24 cellular contexts compared by ENCODE assay signal in genomic region chrX:103431316-103431715, GRCh38. TPM values are rescaled to one million over a fixed set of nuclear protein-coding genes. Genes with fewer than 3 reads are reported as not detected.
DNase-seq lines count a peak whose midpoint lies in the region; ATAC-seq, FAIRE-seq and TF ChIP-seq lines count a peak whose summit lies in the region.
"Had no signal": no experiment of that assay in that cellular context is flagged by ENCODE, and none has a peak within 500 bp of the region (broad histone marks: within the 10 kb centered on the region; RNA-seq: fewer than 3 reads in every experiment).

No MANE protein-coding gene starts in this region.

- no peak overlapping the region for H3K4me3 ChIP-seq in AG04450 (ENCODE audit: low read depth, low read length)
- no peak overlapping the region for H3K4me3 ChIP-seq in fibroblast of villous mesenchyme (ENCODE audit: low read depth, low read length)
- no peak overlapping the region for H3K4me3 ChIP-seq in esophagus squamous epithelium
- H3K4me3 ChIP-seq in HepG2 (replicated peaks in 1 of 3; ENCODE audit: insufficient read depth in 1 of 3, low read depth in 2 of 3, low read length in 3 of 3), result no peak overlapping the region
- H3K4me3 ChIP-seq: coronary artery, testis had no signal

- H3K27me3 ChIP-seq in AG04450 (ENCODE audit: control insufficient read depth, insufficient read depth, low read length), result no peaks in the 10 kb centered on the region
- H3K27me3 ChIP-seq in esophagus squamous epithelium, result no peaks in the 10 kb centered on the region
- H3K27me3 ChIP-seq in HepG2 (ENCODE audit: control insufficient read depth in 1 of 2, insufficient read depth in 2 of 2, low read length in 2 of 2), result no peaks in the 10 kb centered on the region
- H3K27me3 ChIP-seq: neutrophil, testis had no signal

- TF ChIP-seq CTCF in AG04450 (IDR thresholded peaks at IDR 0.05; ENCODE audit: low read depth, low read length), result no peak
- TF ChIP-seq CTCF in fibroblast of villous mesenchyme (IDR thresholded peaks at IDR 0.05; ENCODE audit: insufficient read depth, low read depth, low read length), result no peak
- no peak for TF ChIP-seq CTCF in esophagus squamous epithelium (IDR thresholded peaks at IDR 0.05)
- TF ChIP-seq CTCF in HepG2 (CRISPR knock-in tag; IDR thresholded peaks at IDR 0.05), result no peak

- H4K20me1 ChIP-seq in HepG2 (ENCODE audit: insufficient read depth, low read length), result no peaks in the 10 kb centered on the region

- no peak overlapping the region for H3K4me2 ChIP-seq in HepG2 (ENCODE audit: low read depth, low read length)

- no peaks in the 10 kb centered on the region for H3K36me3 ChIP-seq in esophagus squamous epithelium
- no peaks in the 10 kb centered on the region for H3K36me3 ChIP-seq in HepG2 (replicated peaks in 1 of 2; ENCODE audit: control insufficient read depth in 1 of 2, insufficient read depth in 2 of 2, low read length in 2 of 2)
- H3K36me3 ChIP-seq: neutrophil had no signal

- intact Hi-C loops in esophagus squamous epithelium (cut with DNase I), result no loop called here
- intact Hi-C loops in HepG2 (cut with micrococcal nuclease; ENCODE audit: unreplicated experiment), result no loop called here

- H2AFZ ChIP-seq in HepG2 (ENCODE audit: low read length), result no peak overlapping the region

- no peaks in the 10 kb centered on the region for H3K4me1 ChIP-seq in esophagus squamous epithelium
- H3K4me1 ChIP-seq in HepG2 (ENCODE audit: insufficient read depth, low read length), result no peaks in the 10 kb centered on the region
- H3K4me1 ChIP-seq: testis had no signal

- DNase-seq in AG04450 (ENCODE audit: low read depth, low spot score) (peak; percentile 18), LoVo (ENCODE audit: low spot score) (peak; percentile 19), astrocyte of the hippocampus (ENCODE audit: low read depth, low spot score) (peak; percentile 15), fibroblast of villous mesenchyme (ENCODE audit: low read depth) (peak; percentile 70), esophagus squamous epithelium (lab: John Stamatoyannopoulos, UW) (no peak), HepG2 (ENCODE audit: low spot score) (no peak)
- no peak for DNase-seq in effector CD4-positive, alpha-beta T cell
- DNase-seq: activated CD8-positive, alpha-beta T cell treated with anti-CD3 and anti-CD28 coated beads for 36 hours; activated naive CD4-positive, alpha-beta T cell treated with anti-CD3 and anti-CD28 coated beads, Interleukin-2, amount 10 ng/mL, durations not matched to agents 7 days and 5 days; activated T-cell treated with anti-CD3 and anti-CD28 coated beads, Interleukin-2, amount 50 U/mL, for 24 hours; C1 segment of cervical spinal cord; NCI-H146; NCI-H2171; NCI-H82; right cardiac atrium; SIG-M5; testis had no signal

- H3K9me3 ChIP-seq in AG04450 (ENCODE audit: control insufficient read depth, insufficient read depth, low read length) (no peaks in the 10 kb centered on the region), esophagus squamous epithelium (no peaks in the 10 kb centered on the region), HepG2 (ENCODE audit: low read length) (no peaks in the 10 kb centered on the region)
- H3K9me3 ChIP-seq: neutrophil, testis had no signal

- TF ChIP-seq EP300 in HepG2 (IDR thresholded peaks at IDR 0.05; ENCODE audit: low read depth in 2 of 2, low read length in 2 of 2), result no peak
- TF ChIP-seq EP300 in HepG2 (CRISPR knock-in tag; IDR thresholded peaks at IDR 0.05; ENCODE audit: borderline replicate concordance), result no peak

- CTCF ChIA-PET in AG04450 (lab: Charles Lee), result no interaction called here
- CTCF ChIA-PET in HepG2 (lab: Yijun Ruan, JAX; ENCODE audit: low intra/inter-chr PET ratio, low total read pairs), result no interaction called here

- TF ChIP-seq POLR2A in esophagus squamous epithelium (IDR thresholded peaks at IDR 0.05) (no peak), HepG2 (IDR thresholded peaks at IDR 0.05; ENCODE audit: insufficient read depth in 1 of 2, low read depth in 2 of 2, low read length in 2 of 2) (no peak)

- FAIRE-seq in HepG2 (lab: Jason Lieb, UNC), result no peak
- FAIRE-seq: D721Med, G401.6 had no signal

- POLR2A ChIA-PET in AG04450 (lab: Yijun Ruan, JAX) (no interaction called here), HepG2 (lab: Yijun Ruan, JAX) (no interaction called here)

- in situ Hi-C loops in HepG2 (cut with HindIII; ENCODE audit: extremely low pct_ligation_motif_present, low pct_unique_long_range_greater_than_20kb), result no loop called here

- no peaks in the 10 kb centered on the region for H3K79me2 ChIP-seq in HepG2 (ENCODE audit: insufficient read depth, low read length)

- no peak overlapping the region for H3K9ac ChIP-seq in HepG2 (ENCODE audit: insufficient read depth, low read depth, low read length)

- H3K27ac ChIP-seq in AG04450 (ENCODE audit: low read depth, low read length) (peak overlapping the region; percentile 47), esophagus squamous epithelium (no peak overlapping the region), HepG2 (ENCODE audit: extremely low read length, insufficient read depth, low read length) (no peak overlapping the region)
- H3K27ac ChIP-seq: coronary artery, epithelial cell of prostate, neutrophil, testis had no signal

- ATAC-seq in HG03108 (IDR thresholded peaks at IDR 0.05; ENCODE audit: unreplicated experiment) (no peak), HepG2 (no peak)
- ATAC-seq: activated CD8-positive, alpha-beta T cell treated with anti-CD3 and anti-CD28 coated beads for 36 hours; left lobe of liver; right cardiac atrium had no signal

- BruUV-seq in HepG2 (replicated peaks; lab: Mats Ljungman, UMichigan), result no TSS peak

- WGBS in esophagus squamous epithelium, 2 donors, result 69 to 70% methylated on average over 6 to 7 of the region's 7 CpGs
- 68% methylated on average over 7 of the region's 7 CpGs for WGBS in HepG2 (ENCODE audit: low lambda C conversion rate)

- TF ChIP-seq RAD21 in HepG2 (CRISPR knock-in tag; IDR thresholded peaks at IDR 0.05), result no peak

TF ChIP-seq in HepG2, 621 proteins besides CTCF, POLR2A, EP300 and RAD21 (continues in another document):
- TF ChIP-seq MTA3 (CRISPR knock-in tag; IDR thresholded peaks at IDR 0.05), result no peak

RNA-seq across cellular contexts. Expression of gene BEX3, which starts 55.0 kb away (rescaled TPM):
- polyA plus RNA-seq in AG04450 (2011; rRNA removed) (644 and 772 TPM in 2 replicates), HepG2 (2011; rRNA removed) (38.5 and 50.9 TPM in 2 replicates)
- 96.3 and 147 TPM in 2 replicates for polyA minus RNA-seq in AG04450 (2011; rRNA and poly(A)+ RNA removed)
- total RNA-seq in fibroblast of villous mesenchyme (208 and 255 TPM in 2 replicates), esophagus squamous epithelium (100 to 1,000 TPM in 1 of 4 donors, 10 to 100 TPM in 3; 32.7 to 104 (median 44.7) TPM), HepG2 (2016; rRNA removed; fragmentation: Illumina TruSeq; extraction: Trizol) (55.8 and 63.4 TPM in 2 replicates)
- 16.7 and 19.3 TPM in 2 replicates for total RNA-seq in HepG2 (2016; cell fraction: cytosol; rRNA removed; fragmentation: Illumina TruSeq; extraction: Trizol; ENCODE audit: low read depth)
- 54.0 and 66.4 TPM in 2 replicates for total RNA-seq in HepG2 (2016; cell fraction: insoluble cytoplasmic fraction; rRNA removed; fragmentation: Illumina TruSeq; extraction: Trizol)
- total RNA-seq in HepG2 (2016; cell fraction: membrane; rRNA removed; fragmentation: Illumina TruSeq; extraction: Trizol), result 28.1 and 33.1 TPM in 2 replicates
- 26.0 and 27.5 TPM in 2 replicates for total RNA-seq in HepG2 (2016; cell fraction: nucleus; rRNA removed; fragmentation: Illumina TruSeq; extraction: Trizol)
- polyA plus RNA-seq in HepG2 (2011; cell fraction: cytosol; rRNA removed), result 28.0 and 34.0 TPM in 2 replicates
- 11.7 and 19.8 TPM in 2 replicates for polyA plus RNA-seq in HepG2 (2011; cell fraction: nucleus; rRNA removed)
- 55.0 and 81.6 TPM in 2 replicates for polyA plus RNA-seq in HepG2 (2012)
- polyA plus RNA-seq in HepG2 (2016; cell fraction: cytosol; fragmentation: Illumina TruSeq; extraction: Trizol; ENCODE audit: low read depth), result 21.1 and 28.5 TPM in 2 replicates
- 77.0 and 78.6 TPM in 2 replicates for polyA plus RNA-seq in HepG2 (2016; cell fraction: insoluble cytoplasmic fraction; fragmentation: Illumina TruSeq; extraction: Trizol; ENCODE audit: low read depth)
- 31.6 and 36.2 TPM in 2 replicates for polyA plus RNA-seq in HepG2 (2016; cell fraction: membrane; fragmentation: Illumina TruSeq; extraction: Trizol; ENCODE audit: low read depth)
- polyA plus RNA-seq in HepG2 (2016; cell fraction: nucleus; fragmentation: Illumina TruSeq; extraction: Trizol; ENCODE audit: insufficient read depth, low read depth), result 45.3 and 46.1 TPM in 2 replicates
- polyA minus RNA-seq in HepG2 (2011; rRNA and poly(A)+ RNA removed; ENCODE audit: low replicate concordance), result 8.9 and 13.0 TPM in 2 replicates
- 8.9 and 9.7 TPM in 2 replicates for polyA minus RNA-seq in HepG2 (2011; cell fraction: cytosol; rRNA and poly(A)+ RNA removed)
- 6.6 and 8.2 TPM in 2 replicates for polyA minus RNA-seq in HepG2 (2011; cell fraction: nucleus; rRNA and poly(A)+ RNA removed)

Comparison
In these comparisons a context has a peak if more than half of its experiments do, and no peak if none do; other contexts are left out.
1. DNase-seq: peak in AG04450 (single experiment), LoVo (single experiment), astrocyte of the hippocampus (single experiment) and fibroblast of villous mesenchyme (single experiment); none in effector CD4-positive, alpha-beta T cell (single experiment), esophagus squamous epithelium (single experiment) and HepG2 (single experiment).